ENCODE assay signal across 14 cellular contexts in genomic region chr6:35473075-35473848, GRCh38. TPM values are rescaled to one million over a fixed set of nuclear protein-coding genes. Genes with fewer than 3 reads are reported as not detected.
A peak's percentile ranks its signal among the peaks of the same experiment; 100 is the strongest.
DNase-seq lines count a peak whose midpoint lies in the region; ATAC-seq and TF ChIP-seq lines count a peak whose summit lies in the region.
"Had no signal": no experiment of that assay in that cellular context is flagged by ENCODE, and none has a peak within 500 bp of the region (broad histone marks: within the 10 kb centered on the region; RNA-seq: fewer than 3 reads in every experiment).

No MANE protein-coding gene starts in this region.

- H3F3A ChIP-seq in SK-N-SH (replicated peaks; ENCODE audit: insufficient read depth): peaks cover 50% of the 10 kb centered on the region
- H3F3A ChIP-seq in SU-DHL-6 (ENCODE audit: insufficient read depth): peaks cover 77% of the 10 kb centered on the region

- H3K79me2 ChIP-seq in SK-N-SH (ENCODE audit: insufficient read depth) (peaks cover 37% of the 10 kb centered on the region), SU-DHL-6 (ENCODE audit: insufficient read depth, low read length) (peaks cover 30% of the 10 kb centered on the region)

- no peak for TF ChIP-seq EP300 in SK-N-SH (IDR thresholded peaks at IDR 0.05; ENCODE audit: borderline replicate concordance in 1 of 2, low read depth in 1 of 2, low read length in 1 of 2)

- TF ChIP-seq CTCF in SK-N-SH (IDR thresholded peaks at IDR 0.05) (no peak), GM20000 (IDR thresholded peaks at IDR 0.05; ENCODE audit: extremely low read depth, missing control alignments) (no peak), SU-DHL-6 (IDR thresholded peaks at IDR 0.05; ENCODE audit: insufficient read depth, low read length, poor library complexity, severe bottlenecking) (no peak), nephron progenitor cell (IDR thresholded peaks at IDR 0.05) (no peak)

- H3K27ac Mint-ChIP-seq in nephron progenitor cell: peak overlapping the region; percentile 97

- CTCF ChIA-PET in SK-N-SH (lab: Yijun Ruan, JAX): interaction anchor here (1.3 kb wide), 2 partner anchors 19 to 131 kb away, joined by 3 to 5 read pairs; partner anchors contain the start of gene PPARD

- H3K9me3 Mint-ChIP-seq in nephron progenitor cell: no peaks in the 10 kb centered on the region

- no peak overlapping the region for H3K9ac ChIP-seq in SK-N-SH
- H3K9ac ChIP-seq in SU-DHL-6 (ENCODE audit: low read length): no peak overlapping the region

- H3K36me3 ChIP-seq in SK-N-SH (replicated peaks in 1 of 2; ENCODE audit: control insufficient read depth in 1 of 2, insufficient read depth in 2 of 2, low read length in 1 of 2): peaks cover 25 to 38% of the 10 kb centered on the region in 2 experiments
- peaks cover 40% of the 10 kb centered on the region for H3K36me3 ChIP-seq in SU-DHL-6 (ENCODE audit: low read length)

- TF ChIP-seq RAD21 in SK-N-SH (IDR thresholded peaks at IDR 0.05; ENCODE audit: low read length): no peak

- ATAC-seq in SK-N-SH treated with all-trans-retinoic acid at 6 μM for 48 hours: no peak
- ATAC-seq in HG03039 (IDR thresholded peaks at IDR 0.05; ENCODE audit: unreplicated experiment): no peak

- H3K36me3 Mint-ChIP-seq in nephron progenitor cell (ENCODE audit: low read depth): peaks cover 57% of the 10 kb centered on the region

- H3K4me3 ChIP-seq in SK-N-SH (ENCODE audit: low read depth in 2 of 2, low read length in 1 of 2) (no peak overlapping the region), SU-DHL-6 (ENCODE audit: insufficient read depth, low read length, poor library complexity, severe bottlenecking) (no peak overlapping the region)
- H3K4me3 ChIP-seq: A549, mucosa of descending colon, thyroid gland had no signal

- peaks cover 21 to 23% of the 10 kb centered on the region in 2 experiments; a peak in 3 of 4 replicates for H3K4me1 ChIP-seq in SK-N-SH (ENCODE audit: control insufficient read depth in 1 of 2, insufficient read depth in 2 of 2, low read depth in 1 of 2, low read length in 1 of 2)

- no peak overlapping the region; a peak in 1 of 4 replicates for H3K27ac ChIP-seq in SK-N-SH (ENCODE audit: low read depth in 2 of 2, low read length in 1 of 2)
- H3K27ac ChIP-seq in SU-DHL-6 (ENCODE audit: low read depth, low read length): peak overlapping the region; percentile 20; the same call in 1 of the 2 replicates
- H3K27ac ChIP-seq: thyroid gland had no signal

- WGBS in SK-N-SH (ENCODE audit: low lambda C conversion rate): 96% methylated on average over 7 of the region's 9 CpGs

- no peaks in the 10 kb centered on the region for H3K9me2 ChIP-seq in SK-N-SH
- H3K9me2 ChIP-seq in SU-DHL-6 (replicated peaks; ENCODE audit: insufficient read depth, low read length): no peaks in the 10 kb centered on the region

- H4K20me1 ChIP-seq in SK-N-SH (ENCODE audit: insufficient read depth) (peaks cover 47% of the 10 kb centered on the region), SU-DHL-6 (ENCODE audit: low read depth, low read length) (peaks cover 28% of the 10 kb centered on the region)

- H3K9me3 ChIP-seq in SK-N-SH (no peaks in the 10 kb centered on the region), SU-DHL-6 (ENCODE audit: insufficient read depth, low read length) (no peaks in the 10 kb centered on the region)
- H3K9me3 ChIP-seq: A549, mucosa of descending colon, thyroid gland had no signal

- peaks cover 47% of the 10 kb centered on the region for H3K4me1 Mint-ChIP-seq in nephron progenitor cell

- peaks cover 3% of the 10 kb centered on the region for H3K27me3 Mint-ChIP-seq in nephron progenitor cell (ENCODE audit: low read depth, poor library complexity)

- H3K27me3 ChIP-seq in SK-N-SH (ENCODE audit: insufficient read depth): no peaks in the 10 kb centered on the region
- H3K27me3 ChIP-seq in SU-DHL-6 (ENCODE audit: low read length): no peaks in the 10 kb centered on the region
- H3K27me3 ChIP-seq: thyroid gland had no signal

- POLR2A ChIA-PET in SK-N-SH (lab: Yijun Ruan, JAX): interaction anchor here (0.6 to 1.8 kb wide), 7 partner anchors 13 to 131 kb away, joined by 3 to 8 read pairs (median 3); partner anchors contain the start of gene TEAD3

- DNase-seq in SK-N-SH (no peak), GM20000 (ENCODE audit: low spot score) (peak; percentile 13), nephron progenitor cell (no peak), NCI-H2196 treated with DMSO at 0.1 percent for 48 hours (lab: John Stamatoyannopoulos, UW; ENCODE audit: unreplicated experiment) (no peak), NCI-H1694 treated with DMSO at 0.1 percent for 48 hours (lab: John Stamatoyannopoulos, UW) (no peak)
- DNase-seq: DMS79, NCI-H2081 treated with DMSO at 0.1 percent for 48 hours, T-helper 9 cell, thyroid gland had no signal

- H3K4me3 Mint-ChIP-seq in nephron progenitor cell: no peak overlapping the region

- H2AFZ ChIP-seq in SK-N-SH (ENCODE audit: low read depth) (no peak overlapping the region), SU-DHL-6 (ENCODE audit: low read depth, low read length, severe bottlenecking) (no peak overlapping the region)

- H3K4me2 ChIP-seq in SK-N-SH: no peak overlapping the region
- H3K4me2 ChIP-seq in SU-DHL-6 (ENCODE audit: low read depth, low read length, poor library complexity, severe bottlenecking): no peak overlapping the region

TF ChIP-seq in SK-N-SH, 30 proteins besides CTCF, POLR2A, EP300 and RAD21:
- TF ChIP-seq POLR2AphosphoS5 (IDR thresholded peaks at IDR 0.05; ENCODE audit: low read depth, low read length) (peak; percentile 56), RCOR1 (IDR thresholded peaks at IDR 0.05; ENCODE audit: low read length) (no peak), GATA2 (CRISPR knock-in tag; IDR thresholded peaks at IDR 0.05) (no peak), JUND (IDR thresholded peaks at IDR 0.05) (no peak), FOSL2 (IDR thresholded peaks at IDR 0.05; ENCODE audit: borderline replicate concordance, low read depth) (no peak), FOXM1 (IDR thresholded peaks at IDR 0.05; ENCODE audit: low read depth) (no peak), USF2 (IDR thresholded peaks at IDR 0.05; ENCODE audit: borderline replicate concordance, low read depth, low read length) (no peak), NRF1 (IDR thresholded peaks at IDR 0.05; ENCODE audit: low read depth, low read length) (no peak)

TF ChIP-seq in SK-N-SH treated with all-trans-retinoic acid at 6 μM for 48 hours, 23 proteins besides CTCF, POLR2A, EP300 and RAD21:
- TF ChIP-seq TOX (CRISPR knock-in tag; IDR thresholded peaks at IDR 0.05; ENCODE audit: borderline replicate concordance) (no peak), CSRNP3 (CRISPR knock-in tag; IDR thresholded peaks at IDR 0.05) (no peak), ESRRG (CRISPR knock-in tag; IDR thresholded peaks at IDR 0.05) (no peak), ZNF8 (CRISPR knock-in tag; IDR thresholded peaks at IDR 0.05) (no peak), ZC3H10 (CRISPR knock-in tag; IDR thresholded peaks at IDR 0.05) (no peak), ZNF565 (CRISPR knock-in tag; conservative IDR thresholded peaks at IDR 0.05; ENCODE audit: low read depth) (no peak), POU6F1 (CRISPR knock-in tag; IDR thresholded peaks at IDR 0.05; ENCODE audit: borderline replicate concordance, low read depth) (no peak)

RNA-seq across cellular contexts. Expression of gene RPL10A, which starts 5.1 kb away (rescaled TPM):
- 2,393 and 3,548 TPM in 2 replicates for polyA plus RNA-seq in SK-N-SH (2012; rRNA removed)
- polyA plus RNA-seq in SK-N-SH (2012; cell fraction: cytosol; rRNA removed): 2,837 and 3,167 TPM in 2 replicates
- polyA plus RNA-seq in SK-N-SH (2012; cell fraction: nucleus; rRNA removed): 1,325 and 1,532 TPM in 2 replicates

RNA-seq across cellular contexts. Expression of gene FANCE, which starts 21.1 kb away (rescaled TPM):
- 5.8 and 6.5 TPM in 2 replicates for polyA plus RNA-seq in SK-N-SH (2012; rRNA removed)
- 4.0 and 5.4 TPM in 2 replicates for polyA plus RNA-seq in SK-N-SH (2012; cell fraction: cytosol; rRNA removed)
- polyA plus RNA-seq in SK-N-SH (2012; cell fraction: nucleus; rRNA removed): 6.0 and 6.1 TPM in 2 replicates

RNA-seq across cellular contexts. Expression of gene TEAD3, which starts 23.6 kb away (rescaled TPM):
- 5.2 and 7.1 TPM in 2 replicates for polyA plus RNA-seq in SK-N-SH (2012; rRNA removed)
- polyA plus RNA-seq in SK-N-SH (2012; cell fraction: cytosol; rRNA removed): 3.6 and 6.1 TPM in 2 replicates
- 16.1 and 20.1 TPM in 2 replicates for polyA plus RNA-seq in SK-N-SH (2012; cell fraction: nucleus; rRNA removed)

RNA-seq across cellular contexts. Expression of gene TULP1, which starts 39.4 kb away (rescaled TPM):
- polyA plus RNA-seq in SK-N-SH (2012; rRNA removed): not detected in 2 replicates
- polyA plus RNA-seq in SK-N-SH (2012; cell fraction: cytosol; rRNA removed): not detected in 2 replicates
- not detected in 2 replicates for polyA plus RNA-seq in SK-N-SH (2012; cell fraction: nucleus; rRNA removed)
- polyA plus RNA-seq: A549 had no signal
